Comparison of ENCODE assay signal across 1 cellular context in the genomic region with DNA sequence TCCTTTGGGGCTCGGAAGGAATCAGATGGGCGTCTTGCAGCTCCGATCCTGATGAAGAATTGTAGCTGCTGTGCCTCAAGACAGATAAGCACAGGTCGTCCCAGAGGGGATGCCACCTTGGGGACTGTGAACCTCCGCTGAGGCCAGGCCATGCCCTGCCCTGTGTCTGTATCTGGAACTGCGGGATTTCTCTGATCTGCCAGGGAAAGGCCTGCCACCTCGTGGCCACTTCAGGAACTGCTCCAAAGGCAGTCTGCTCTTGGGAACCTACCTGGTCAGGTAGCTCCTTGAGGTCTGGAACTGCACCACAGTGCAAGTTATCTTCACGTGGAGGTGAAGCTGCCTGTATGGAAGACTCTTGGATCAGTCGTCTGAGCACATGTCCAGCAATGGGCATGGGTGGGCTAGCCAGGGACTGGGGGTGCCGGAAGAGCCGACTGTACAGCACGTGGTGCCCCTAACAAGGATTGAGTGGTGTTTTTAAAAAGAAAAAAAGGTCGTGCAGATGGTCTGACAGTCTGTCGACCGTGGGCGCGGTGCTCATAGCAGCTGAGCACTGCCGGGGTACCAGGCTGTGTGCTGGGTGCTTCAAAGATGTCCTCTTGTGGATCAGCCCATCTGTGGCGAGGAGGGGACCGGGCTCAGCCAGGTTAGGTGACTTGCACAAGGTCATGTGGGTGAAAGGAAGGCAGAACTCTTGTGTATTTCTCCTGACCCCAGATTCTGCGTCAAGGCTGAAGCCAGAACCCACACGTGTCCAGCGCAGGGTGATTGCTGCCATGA.
A peak's percentile ranks its signal among the peaks of the same experiment; 100 is the strongest.
TF ChIP-seq lines count a peak whose summit lies in the region.

No MANE protein-coding gene starts in this region.

TF ChIP-seq in HepG2, 621 proteins besides CTCF, POLR2A, EP300 and RAD21 (continued from another document and continues in another):
- TF ChIP-seq, protein P1, sequence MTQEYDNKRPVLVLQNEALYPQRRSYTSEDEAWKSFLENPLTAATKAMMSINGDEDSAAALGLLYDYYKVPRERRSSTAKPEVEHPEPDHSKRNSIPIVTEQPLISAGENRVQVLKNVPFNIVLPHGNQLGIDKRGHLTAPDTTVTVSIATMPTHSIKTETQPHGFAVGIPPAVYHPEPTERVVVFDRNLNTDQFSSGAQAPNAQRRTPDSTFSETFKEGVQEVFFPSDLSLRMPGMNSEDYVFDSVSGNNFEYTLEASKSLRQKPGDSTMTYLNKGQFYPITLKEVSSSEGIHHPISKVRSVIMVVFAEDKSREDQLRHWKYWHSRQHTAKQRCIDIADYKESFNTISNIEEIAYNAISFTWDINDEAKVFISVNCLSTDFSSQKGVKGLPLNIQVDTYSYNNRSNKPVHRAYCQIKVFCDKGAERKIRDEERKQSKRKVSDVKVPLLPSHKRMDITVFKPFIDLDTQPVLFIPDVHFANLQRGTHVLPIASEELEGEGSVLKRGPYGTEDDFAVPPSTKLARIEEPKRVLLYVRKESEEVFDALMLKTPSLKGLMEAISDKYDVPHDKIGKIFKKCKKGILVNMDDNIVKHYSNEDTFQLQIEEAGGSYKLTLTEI (CRISPR knock-in tag; conservative IDR thresholded peaks at IDR 0.05): no peak
- TF ChIP-seq ATF7-NPFF (CRISPR knock-in tag; IDR thresholded peaks at IDR 0.05; ENCODE audit: low read depth) (0 out of 2 replicates have a peak, but pooled peaks have one; percentile 45), ZKSCAN8 (CRISPR knock-in tag; IDR thresholded peaks at IDR 0.05; ENCODE audit: borderline replicate concordance) (0 out of 2 replicates have a peak, but pooled peaks have one; percentile 33), ESRRA (CRISPR knock-in tag; IDR thresholded peaks at IDR 0.05; ENCODE audit: low read depth) (no peak), ZNF75D (CRISPR knock-in tag; IDR thresholded peaks at IDR 0.05; ENCODE audit: borderline replicate concordance) (no peak), PITX1 (CRISPR knock-in tag; IDR thresholded peaks at IDR 0.05) (peak; percentile 18; the same call in 1 of the 2 replicates), SMAD1 (CRISPR knock-in tag; IDR thresholded peaks at IDR 0.05; ENCODE audit: borderline replicate concordance, low read depth) (no peak), ZNF761 (CRISPR knock-in tag; conservative IDR thresholded peaks at IDR 0.05) (no peak), ELK4 (CRISPR knock-in tag; IDR thresholded peaks at IDR 0.05; ENCODE audit: borderline replicate concordance) (no peak), ZNF326 (CRISPR knock-in tag; IDR thresholded peaks at IDR 0.05; ENCODE audit: borderline replicate concordance) (no peak), RNF219 (CRISPR knock-in tag; IDR thresholded peaks at IDR 0.05) (no peak), GTF2F1 (IDR thresholded peaks at IDR 0.05; ENCODE audit: low read length) (no peak), ETV5 (CRISPR knock-in tag; IDR thresholded peaks at IDR 0.05; ENCODE audit: borderline replicate concordance) (peak; percentile 40; the same call in 1 of the 2 replicates), RARG (CRISPR knock-in tag; IDR thresholded peaks at IDR 0.05; ENCODE audit: low read depth) (no peak), ZNF33B (CRISPR knock-in tag; IDR thresholded peaks at IDR 0.05) (no peak), ISX (CRISPR knock-in tag; conservative IDR thresholded peaks at IDR 0.05) (no peak), POLR2AphosphoS2 (IDR thresholded peaks at IDR 0.05; ENCODE audit: low read depth, low read length) (no peak), MNT (IDR thresholded peaks at IDR 0.05) (peak; percentile 43), ZNF10 (CRISPR knock-in tag; IDR thresholded peaks at IDR 0.05; ENCODE audit: borderline replicate concordance, low read depth) (no peak), ZNF331 (CRISPR knock-in tag; IDR thresholded peaks at IDR 0.05) (peak; percentile 65; the same call in 1 of the 2 replicates), ZNF441 (CRISPR knock-in tag; IDR thresholded peaks at IDR 0.05; ENCODE audit: borderline replicate concordance) (no peak), ZSCAN20 (CRISPR knock-in tag; IDR thresholded peaks at IDR 0.05; ENCODE audit: borderline replicate concordance) (no peak), CBFB (CRISPR knock-in tag; IDR thresholded peaks at IDR 0.05) (no peak), RFX3 (CRISPR knock-in tag; IDR thresholded peaks at IDR 0.05) (no peak), ZBTB2 (CRISPR knock-in tag; IDR thresholded peaks at IDR 0.05; ENCODE audit: low read depth) (no peak)
- TF ChIP-seq, protein P2, sequence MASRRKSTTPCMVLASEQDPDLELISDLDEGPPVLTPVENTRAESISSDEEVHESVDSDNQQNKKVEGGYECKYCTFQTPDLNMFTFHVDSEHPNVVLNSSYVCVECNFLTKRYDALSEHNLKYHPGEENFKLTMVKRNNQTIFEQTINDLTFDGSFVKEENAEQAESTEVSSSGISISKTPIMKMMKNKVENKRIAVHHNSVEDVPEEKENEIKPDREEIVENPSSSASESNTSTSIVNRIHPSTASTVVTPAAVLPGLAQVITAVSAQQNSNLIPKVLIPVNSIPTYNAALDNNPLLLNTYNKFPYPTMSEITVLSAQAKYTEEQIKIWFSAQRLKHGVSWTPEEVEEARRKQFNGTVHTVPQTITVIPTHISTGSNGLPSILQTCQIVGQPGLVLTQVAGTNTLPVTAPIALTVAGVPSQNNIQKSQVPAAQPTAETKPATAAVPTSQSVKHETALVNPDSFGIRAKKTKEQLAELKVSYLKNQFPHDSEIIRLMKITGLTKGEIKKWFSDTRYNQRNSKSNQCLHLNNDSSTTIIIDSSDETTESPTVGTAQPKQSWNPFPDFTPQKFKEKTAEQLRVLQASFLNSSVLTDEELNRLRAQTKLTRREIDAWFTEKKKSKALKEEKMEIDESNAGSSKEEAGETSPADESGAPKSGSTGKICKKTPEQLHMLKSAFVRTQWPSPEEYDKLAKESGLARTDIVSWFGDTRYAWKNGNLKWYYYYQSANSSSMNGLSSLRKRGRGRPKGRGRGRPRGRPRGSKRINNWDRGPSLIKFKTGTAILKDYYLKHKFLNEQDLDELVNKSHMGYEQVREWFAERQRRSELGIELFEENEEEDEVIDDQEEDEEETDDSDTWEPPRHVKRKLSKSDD (CRISPR knock-in tag; IDR thresholded peaks at IDR 0.05; ENCODE audit: low read depth): no peak; the same call in 1 of the 2 replicates
- TF ChIP-seq, protein P3, sequence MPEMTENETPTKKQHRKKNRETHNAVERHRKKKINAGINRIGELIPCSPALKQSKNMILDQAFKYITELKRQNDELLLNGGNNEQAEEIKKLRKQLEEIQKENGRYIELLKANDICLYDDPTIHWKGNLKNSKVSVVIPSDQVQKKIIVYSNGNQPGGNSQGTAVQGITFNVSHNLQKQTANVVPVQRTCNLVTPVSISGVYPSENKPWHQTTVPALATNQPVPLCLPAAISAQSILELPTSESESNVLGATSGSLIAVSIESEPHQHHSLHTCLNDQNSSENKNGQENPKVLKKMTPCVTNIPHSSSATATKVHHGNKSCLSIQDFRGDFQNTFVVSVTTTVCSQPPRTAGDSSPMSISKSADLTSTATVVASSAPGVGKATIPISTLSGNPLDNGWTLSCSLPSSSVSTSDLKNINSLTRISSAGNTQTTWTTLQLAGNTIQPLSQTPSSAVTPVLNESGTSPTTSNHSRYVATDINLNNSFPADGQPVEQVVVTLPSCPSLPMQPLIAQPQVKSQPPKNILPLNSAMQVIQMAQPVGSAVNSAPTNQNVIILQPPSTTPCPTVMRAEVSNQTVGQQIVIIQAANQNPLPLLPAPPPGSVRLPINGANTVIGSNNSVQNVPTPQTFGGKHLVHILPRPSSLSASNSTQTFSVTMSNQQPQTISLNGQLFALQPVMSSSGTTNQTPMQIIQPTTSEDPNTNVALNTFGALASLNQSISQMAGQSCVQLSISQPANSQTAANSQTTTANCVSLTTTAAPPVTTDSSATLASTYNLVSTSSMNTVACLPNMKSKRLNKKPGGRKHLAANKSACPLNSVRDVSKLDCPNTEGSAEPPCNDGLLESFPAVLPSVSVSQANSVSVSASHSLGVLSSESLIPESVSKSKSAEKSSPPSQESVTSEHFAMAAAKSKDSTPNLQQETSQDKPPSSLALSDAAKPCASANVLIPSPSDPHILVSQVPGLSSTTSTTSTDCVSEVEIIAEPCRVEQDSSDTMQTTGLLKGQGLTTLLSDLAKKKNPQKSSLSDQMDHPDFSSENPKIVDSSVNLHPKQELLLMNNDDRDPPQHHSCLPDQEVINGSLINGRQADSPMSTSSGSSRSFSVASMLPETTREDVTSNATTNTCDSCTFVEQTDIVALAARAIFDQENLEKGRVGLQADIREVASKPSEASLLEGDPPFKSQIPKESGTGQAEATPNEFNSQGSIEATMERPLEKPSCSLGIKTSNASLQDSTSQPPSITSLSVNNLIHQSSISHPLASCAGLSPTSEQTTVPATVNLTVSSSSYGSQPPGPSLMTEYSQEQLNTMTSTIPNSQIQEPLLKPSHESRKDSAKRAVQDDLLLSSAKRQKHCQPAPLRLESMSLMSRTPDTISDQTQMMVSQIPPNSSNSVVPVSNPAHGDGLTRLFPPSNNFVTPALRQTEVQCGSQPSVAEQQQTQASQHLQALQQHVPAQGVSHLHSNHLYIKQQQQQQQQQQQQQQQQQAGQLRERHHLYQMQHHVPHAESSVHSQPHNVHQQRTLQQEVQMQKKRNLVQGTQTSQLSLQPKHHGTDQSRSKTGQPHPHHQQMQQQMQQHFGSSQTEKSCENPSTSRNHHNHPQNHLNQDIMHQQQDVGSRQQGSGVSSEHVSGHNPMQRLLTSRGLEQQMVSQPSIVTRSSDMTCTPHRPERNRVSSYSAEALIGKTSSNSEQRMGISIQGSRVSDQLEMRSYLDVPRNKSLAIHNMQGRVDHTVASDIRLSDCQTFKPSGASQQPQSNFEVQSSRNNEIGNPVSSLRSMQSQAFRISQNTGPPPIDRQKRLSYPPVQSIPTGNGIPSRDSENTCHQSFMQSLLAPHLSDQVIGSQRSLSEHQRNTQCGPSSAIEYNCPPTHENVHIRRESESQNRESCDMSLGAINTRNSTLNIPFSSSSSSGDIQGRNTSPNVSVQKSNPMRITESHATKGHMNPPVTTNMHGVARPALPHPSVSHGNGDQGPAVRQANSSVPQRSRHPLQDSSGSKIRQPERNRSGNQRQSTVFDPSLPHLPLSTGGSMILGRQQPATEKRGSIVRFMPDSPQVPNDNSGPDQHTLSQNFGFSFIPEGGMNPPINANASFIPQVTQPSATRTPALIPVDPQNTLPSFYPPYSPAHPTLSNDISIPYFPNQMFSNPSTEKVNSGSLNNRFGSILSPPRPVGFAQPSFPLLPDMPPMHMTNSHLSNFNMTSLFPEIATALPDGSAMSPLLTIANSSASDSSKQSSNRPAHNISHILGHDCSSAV (CRISPR knock-in tag; IDR thresholded peaks at IDR 0.05; ENCODE audit: borderline replicate concordance): no peak
- TF ChIP-seq, protein P4, sequence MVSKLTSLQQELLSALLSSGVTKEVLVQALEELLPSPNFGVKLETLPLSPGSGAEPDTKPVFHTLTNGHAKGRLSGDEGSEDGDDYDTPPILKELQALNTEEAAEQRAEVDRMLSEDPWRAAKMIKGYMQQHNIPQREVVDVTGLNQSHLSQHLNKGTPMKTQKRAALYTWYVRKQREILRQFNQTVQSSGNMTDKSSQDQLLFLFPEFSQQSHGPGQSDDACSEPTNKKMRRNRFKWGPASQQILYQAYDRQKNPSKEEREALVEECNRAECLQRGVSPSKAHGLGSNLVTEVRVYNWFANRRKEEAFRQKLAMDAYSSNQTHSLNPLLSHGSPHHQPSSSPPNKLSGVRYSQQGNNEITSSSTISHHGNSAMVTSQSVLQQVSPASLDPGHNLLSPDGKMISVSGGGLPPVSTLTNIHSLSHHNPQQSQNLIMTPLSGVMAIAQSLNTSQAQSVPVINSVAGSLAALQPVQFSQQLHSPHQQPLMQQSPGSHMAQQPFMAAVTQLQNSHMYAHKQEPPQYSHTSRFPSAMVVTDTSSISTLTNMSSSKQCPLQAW (CRISPR knock-in tag; IDR thresholded peaks at IDR 0.05): peak; percentile 64
